8 cellular contexts compared by ENCODE assay signal in the genomic region with DNA sequence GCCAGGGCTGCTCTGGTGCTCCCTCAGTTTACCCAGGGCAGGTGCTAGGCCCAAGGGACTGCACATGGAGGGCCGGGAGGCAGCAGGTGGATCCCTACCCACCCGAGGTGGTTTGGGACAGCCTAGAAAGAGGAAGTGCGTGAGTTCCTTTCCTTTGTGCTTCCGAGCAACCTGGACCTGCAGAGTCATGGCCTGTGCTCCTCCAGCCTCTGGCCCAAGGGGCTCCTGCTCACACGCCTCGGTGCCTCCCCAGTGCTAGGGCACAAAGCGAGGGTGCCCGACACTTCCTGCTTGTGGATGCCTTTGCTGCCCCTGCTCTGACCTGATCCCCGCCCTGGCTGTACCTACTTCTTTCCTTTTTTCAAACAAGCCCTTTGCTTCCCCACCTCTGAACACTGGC.
DNase-seq lines count a peak whose midpoint lies in the region; FAIRE-seq and TF ChIP-seq lines count a peak whose summit lies in the region.

No MANE protein-coding gene starts in this region.

- peak; percentile 47 for DNase-seq in GM06990 (ENCODE audit: extremely low read depth, insufficient read length)
- peak; percentile 62 for DNase-seq in NOMO-1 treated with DMSO at 0.1 percent for 48 hours (lab: John Stamatoyannopoulos, UW; ENCODE audit: unreplicated experiment)
- DNase-seq in H1 (ENCODE audit: low read depth in 1 of 2, low spot score in 2 of 2), result no peak
- no peak for DNase-seq in sigmoid colon
- no peak for DNase-seq in NCI-H82 (lab: John Stamatoyannopoulos, UW)
- DNase-seq in HEK293T (ENCODE audit: extremely low spot score), result no peak
- no peak for DNase-seq in WERI-Rb-1
- no peak for DNase-seq in AG08396 (ENCODE audit: low spot score)

- no peak overlapping the region for H3K18ac ChIP-seq in H1 (ENCODE audit: extremely low read depth, low read length)

- peaks cover 3 to 5% of the 10 kb centered on the region in 2 experiments for H4K20me1 ChIP-seq in H1 (replicated peaks in 1 of 2; ENCODE audit: control insufficient read depth in 1 of 2, insufficient read depth in 2 of 2, low read length in 2 of 2)

- peak overlapping the region; percentile 53 for H3K4ac ChIP-seq in H1 (replicated peaks; ENCODE audit: insufficient read length, low read depth, low read length)

- H2BK5ac ChIP-seq in H1 (ENCODE audit: low read depth, low read length), result peak overlapping the region; percentile 49; the same call in 1 of the 2 replicates

- CTCF ChIA-PET in H1 (lab: Charles Lee; ENCODE audit: partially characterized antibody), result interaction anchor here (0.7 to 1.7 kb wide), 2 partner anchors 8 to 38 kb away, joined by 3 to 9 read pairs; no protein-coding TSS in a partner anchor
- CTCF ChIA-PET in HEK293T (lab: Yijun Ruan, JAX), result no interaction called here

- no peak overlapping the region for H3K14ac ChIP-seq in H1 (ENCODE audit: insufficient read length)

- H2BK20ac ChIP-seq in H1 (ENCODE audit: low read length), result no peak overlapping the region

- H3K27ac ChIP-seq in H1 (ENCODE audit: low read depth, low read length) (no peak overlapping the region), sigmoid colon (peak overlapping the region in 3 of 4 donors; percentile 29 to 78 (median 70)), WERI-Rb-1 (no peak overlapping the region)

- TF ChIP-seq CTCF in GM06990 (IDR thresholded peaks at IDR 0.05; ENCODE audit: insufficient read depth, low read length, poor library complexity, severe bottlenecking) (no peak), H1 (IDR thresholded peaks at IDR 0.05; ENCODE audit: control extremely low read depth in 1 of 3, insufficient read depth in 1 of 3, low read depth in 1 of 3, low read length in 3 of 3) (no peak), sigmoid colon (IDR thresholded peaks at IDR 0.05) (no peak), WERI-Rb-1 (IDR thresholded peaks at IDR 0.05; ENCODE audit: low read depth, low read length) (no peak)

- H2BK15ac ChIP-seq in H1 (ENCODE audit: low read length), result no peak overlapping the region

- 0 out of 2 replicates have a peak, but pooled peaks cover 5% of the 10 kb centered on the region for H3K79me1 ChIP-seq in H1 (ENCODE audit: low read depth, low read length)

- no peak for TF ChIP-seq RAD21 in H1 (IDR thresholded peaks at IDR 0.05 in 1 of 2, conservative IDR thresholded peaks at IDR 0.05 in 1 of 2; ENCODE audit: low read depth in 2 of 2, low read length in 2 of 2)

- H3K23me2 ChIP-seq in H1 (ENCODE audit: low read depth, low read length), result no peaks in the 10 kb centered on the region

- TF ChIP-seq EP300 in H1 (IDR thresholded peaks at IDR 0.05; ENCODE audit: borderline replicate concordance in 1 of 2, low read depth in 2 of 2, low read length in 2 of 2) (no peak), sigmoid colon (IDR thresholded peaks at IDR 0.05) (no peak)

- H2AFZ ChIP-seq in H1 (ENCODE audit: low read length), result no peak overlapping the region

- H3K9me3 ChIP-seq in H1 (ENCODE audit: insufficient read depth in 2 of 2, low read depth in 1 of 2, low read length in 1 of 2) (no peaks in the 10 kb centered on the region), sigmoid colon (no peaks in the 10 kb centered on the region), WERI-Rb-1 (ENCODE audit: severe bottlenecking) (no peaks in the 10 kb centered on the region)

- H3K9ac ChIP-seq in H1 (replicated peaks in 1 of 4; ENCODE audit: extremely low read depth in 1 of 4, low read depth in 3 of 4, low read length in 3 of 4), result no peak overlapping the region

- H3K4me3 ChIP-seq in GM06990 (replicated peaks; ENCODE audit: low read depth, low read length) (no peak overlapping the region), H1 (ENCODE audit: extremely low read depth in 1 of 4, insufficient read depth in 2 of 4, low read depth in 3 of 4, low read length in 4 of 4) (no peak overlapping the region), sigmoid colon (no peak overlapping the region), WERI-Rb-1 (ENCODE audit: low read depth, low read length) (no peak overlapping the region)

- FAIRE-seq in H1 (lab: Jason Lieb, UNC), result no peak

- 94% methylated on average over 9 of the region's 9 CpGs; no CpG with 5 or more reads in 1 of the 2 experiments for WGBS in H1 (ENCODE audit: extremely low coverage in 1 of 2, insufficient coverage in 1 of 2, insufficient read length in 1 of 2, insufficient replicate concordance in 2 of 2, low coverage in 1 of 2, low lambda C conversion rate in 2 of 2, missing lambda C conversion rate in 1 of 2), 2 experiments
- WGBS in sigmoid colon, 2 donors, result 57 to 83% methylated on average over 9 of the region's 9 CpGs

- H3K36me3 ChIP-seq in GM06990 (ENCODE audit: control insufficient read depth, insufficient read depth, low read length) (peaks cover 31% of the 10 kb centered on the region), H1 (ENCODE audit: control insufficient read depth in 2 of 4, insufficient read depth in 4 of 4, low read length in 3 of 4) (no peaks in the 10 kb centered on the region), sigmoid colon (peaks cover 0 to 33% (median 15%) of the 10 kb centered on the region in 4 donors), WERI-Rb-1 (peaks cover 21% of the 10 kb centered on the region)

- H2AK5ac ChIP-seq in H1 (ENCODE audit: low read depth, low read length), result no peak overlapping the region

- H3K56ac ChIP-seq in H1 (replicated peaks; ENCODE audit: insufficient read length, low read depth, low read length), result no peak overlapping the region

- TF ChIP-seq POLR2A in H1 (IDR thresholded peaks at IDR 0.05; ENCODE audit: control extremely low read depth in 1 of 2, low read depth in 2 of 2, low read length in 2 of 2) (no peak), sigmoid colon (IDR thresholded peaks at IDR 0.05) (no peak)

- H3K23ac ChIP-seq in H1 (ENCODE audit: insufficient read length), result no peak overlapping the region

- H3K4me2 ChIP-seq in H1 (ENCODE audit: insufficient read depth in 1 of 2, low read depth in 2 of 2, low read length in 2 of 2), result no peak overlapping the region

- H4K5ac ChIP-seq in H1 (ENCODE audit: insufficient read length, low read depth, low read length), result no peak overlapping the region

- no peaks in the 10 kb centered on the region for H3K27me3 ChIP-seq in GM06990 (replicated peaks; ENCODE audit: control insufficient read depth, insufficient read depth, low read length)
- no peaks in the 10 kb centered on the region for H3K27me3 ChIP-seq in H1 (replicated peaks in 1 of 4; ENCODE audit: control insufficient read depth in 3 of 4, extremely low read depth in 1 of 4, insufficient read depth in 3 of 4, low read length in 3 of 4)
- H3K27me3 ChIP-seq in sigmoid colon, result no peaks in the 10 kb centered on the region
- H3K27me3 ChIP-seq in WERI-Rb-1 (ENCODE audit: insufficient read depth, low read depth, severe bottlenecking), result no peaks in the 10 kb centered on the region

- no peak overlapping the region for H2BK12ac ChIP-seq in H1 (ENCODE audit: low read depth, low read length)

- no peak overlapping the region for H4K8ac ChIP-seq in H1 (ENCODE audit: extremely low read depth, insufficient read depth, low read length)

- no peaks in the 10 kb centered on the region for H3K79me2 ChIP-seq in H1 (ENCODE audit: control insufficient read depth in 1 of 2, insufficient read depth in 2 of 2, low read length in 2 of 2)

- H2BK120ac ChIP-seq in H1 (replicated peaks; ENCODE audit: low read depth, low read length), result no peak overlapping the region

- intact Hi-C loops in sigmoid colon (cut with DNase I), result loop anchor here (5.0 kb wide), 1 partner anchor 78 kb away; a partner anchor contains a TSS

- POLR2A ChIA-PET in H1 (lab: Charles Lee; ENCODE audit: partially characterized antibody), result interaction anchor here (0.8 kb wide), 1 partner anchor 30 kb away, joined by 3 read pairs; no protein-coding TSS in a partner anchor
- POLR2A ChIA-PET in HEK293T (lab: Yijun Ruan, JAX), result no interaction called here

- peaks cover 0 to 19% (median 9%) of the 10 kb centered on the region in 4 experiments; a peak in 4 of 7 replicates for H3K4me1 ChIP-seq in H1 (replicated peaks in 1 of 4; ENCODE audit: control insufficient read depth in 3 of 4, insufficient read depth in 4 of 4, low read length in 3 of 4)
- H3K4me1 ChIP-seq in sigmoid colon, result peaks cover 0 to 97% (median 81%) of the 10 kb centered on the region in 4 donors

- H4K91ac ChIP-seq in H1 (replicated peaks; ENCODE audit: insufficient read length, low read length), result no peak overlapping the region

TF ChIP-seq in H1, 55 proteins besides CTCF, POLR2A, EP300 and RAD21:
- TF ChIP-seq CTBP2 (IDR thresholded peaks at IDR 0.05; ENCODE audit: borderline replicate concordance, insufficient read depth, insufficient read length, low read length) (no peak), ZNF274 (IDR thresholded peaks at IDR 0.05; ENCODE audit: borderline replicate concordance, extremely low read depth, low read length) (no peak), SAP30 (IDR thresholded peaks at IDR 0.05; ENCODE audit: insufficient read depth, insufficient replicate concordance, low read length) (no peak), RBBP5 (IDR thresholded peaks at IDR 0.05; ENCODE audit: borderline replicate concordance, low read depth, low read length) (no peak), TAF7 (optimal IDR thresholded peaks at IDR 0.05; ENCODE audit: borderline replicate concordance, low read depth, low read length) (no peak)
- TF ChIP-seq, protein P1, sequence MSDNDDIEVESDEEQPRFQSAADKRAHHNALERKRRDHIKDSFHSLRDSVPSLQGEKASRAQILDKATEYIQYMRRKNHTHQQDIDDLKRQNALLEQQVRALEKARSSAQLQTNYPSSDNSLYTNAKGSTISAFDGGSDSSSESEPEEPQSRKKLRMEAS (IDR thresholded peaks at IDR 0.05), result no peak

TF ChIP-seq in HEK293T, 16 proteins besides CTCF, POLR2A, EP300 and RAD21:
- no peak for TF ChIP-seq FOXM1 (IDR thresholded peaks at IDR 0.05; ENCODE audit: borderline replicate concordance)
- TF ChIP-seq ELF4 (IDR thresholded peaks at IDR 0.05), result no peak
- TF ChIP-seq BHLHE40 (IDR thresholded peaks at IDR 0.05; ENCODE audit: borderline replicate concordance), result no peak
- no peak for TF ChIP-seq TARDBP (IDR thresholded peaks at IDR 0.05)
- no peak for TF ChIP-seq SUZ12 (IDR thresholded peaks at IDR 0.05)
- TF ChIP-seq LEF1 (IDR thresholded peaks at IDR 0.05; ENCODE audit: borderline replicate concordance), result no peak
- TF ChIP-seq ZNF384 (IDR thresholded peaks at IDR 0.05), result no peak
- no peak for TF ChIP-seq FOXK2 (IDR thresholded peaks at IDR 0.05)
- no peak for TF ChIP-seq L3MBTL2 (conservative IDR thresholded peaks at IDR 0.05)
- TF ChIP-seq SP1 (IDR thresholded peaks at IDR 0.05), result no peak
- TF ChIP-seq CTBP1 (IDR thresholded peaks at IDR 0.05; ENCODE audit: borderline replicate concordance), result no peak
- TF ChIP-seq ARNT (IDR thresholded peaks at IDR 0.05), result no peak
- no peak for TF ChIP-seq NFRKB (IDR thresholded peaks at IDR 0.05)
- TF ChIP-seq HDGF (IDR thresholded peaks at IDR 0.05; ENCODE audit: borderline replicate concordance), result no peak

Comparison
In these comparisons a context has a peak if more than half of its experiments do, and no peak if none do; other contexts are left out.
1. DNase-seq: peak in GM06990 (single experiment) and NOMO-1 treated with DMSO at 0.1 percent for 48 hours (single experiment); none in H1 (0 of 2), sigmoid colon (single experiment), NCI-H82 (single experiment), HEK293T (single experiment), WERI-Rb-1 (single experiment) and AG08396 (single experiment).
2. H3K27ac ChIP-seq: peak in sigmoid colon (3 of 4); none in H1 (single experiment) and WERI-Rb-1 (single experiment).